8 cellular contexts compared by ENCODE assay signal in genomic region chr5:157253547-157253946, GRCh38. TPM values are rescaled to one million over a fixed set of nuclear protein-coding genes. Genes with fewer than 3 reads are reported as not detected.
DNase-seq lines count a peak whose midpoint lies in the region; ATAC-seq and TF ChIP-seq lines count a peak whose summit lies in the region.

No MANE protein-coding gene starts in this region.

- H3K27me3 Mint-ChIP-seq in type B pancreatic cell: no peaks in the 10 kb centered on the region

- ATAC-seq in GM19463 (IDR thresholded peaks at IDR 0.05; ENCODE audit: unreplicated experiment) (peak; percentile 36), HG03432 (IDR thresholded peaks at IDR 0.05; ENCODE audit: unreplicated experiment) (peak; percentile 51)

- no peaks in the 10 kb centered on the region for H3K9me3 Mint-ChIP-seq in type B pancreatic cell

- no peaks in the 10 kb centered on the region for H3K79me2 ChIP-seq in PC-9 (ENCODE audit: low read depth)

- WGBS in liver: 4% methylated on average over 2 of the region's 2 CpGs

- H3K4me3 ChIP-seq in PC-9: no peak overlapping the region
- H3K4me3 ChIP-seq in coronary artery: no peak overlapping the region
- H3K4me3 ChIP-seq in liver (ENCODE audit: low read depth in 1 of 3, low read length in 3 of 3): no peak overlapping the region

- no peak overlapping the region for H3K27ac Mint-ChIP-seq in type B pancreatic cell

- CTCF ChIA-PET in PC-9 (lab: Charles Lee): interaction anchor here (0.6 kb wide), 2 partner anchors 172 to 200 kb away, joined by 3 to 11 read pairs; no protein-coding TSS in a partner anchor

- DNase-seq in NCI-H2081 (lab: John Stamatoyannopoulos, UW) (peak; percentile 3 to 53), NCI-H2081 treated with DMSO at 0.1 percent for 48 hours (lab: John Stamatoyannopoulos, UW) (no peak), PC-9 (peak in 1 of 2 experiments; percentile 38), coronary artery (ENCODE audit: low spot score) (no peak), type B pancreatic cell (ENCODE audit: extremely low spot score, unreplicated experiment) (no peak)

- H4K20me1 ChIP-seq in PC-9 (ENCODE audit: insufficient read depth): no peaks in the 10 kb centered on the region

- BruUV-seq in PC-9 (replicated peaks; lab: Mats Ljungman, UMichigan): no TSS peak

- no peaks in the 10 kb centered on the region for H3K36me3 ChIP-seq in PC-9 (ENCODE audit: low read depth)
- no peaks in the 10 kb centered on the region for H3K36me3 ChIP-seq in liver (ENCODE audit: control insufficient read depth in 4 of 4, insufficient read depth in 3 of 4, low read depth in 1 of 4, low read length in 3 of 4)

- H3K4me3 Mint-ChIP-seq in type B pancreatic cell: no peak overlapping the region

- POLR2A ChIA-PET in PC-9 (lab: Charles Lee; ENCODE audit: unreplicated experiment): no interaction called here

- intact Hi-C loops in PC-9 (cut with micrococcal nuclease; ENCODE audit: unreplicated experiment): loop anchor here (1.0 to 2.0 kb wide), 3 partner anchors 59 to 490 kb away; partner anchors contain the start of gene LSM11

- no peak overlapping the region for H3K27ac ChIP-seq in PC-9
- H3K27ac ChIP-seq in coronary artery: peak overlapping the region; percentile 35 to 39
- no peak overlapping the region for H3K27ac ChIP-seq in liver (ENCODE audit: low read depth in 1 of 2, low read length in 2 of 2)

- no peak overlapping the region for H3K4me2 ChIP-seq in PC-9

- no peaks in the 10 kb centered on the region for H3K9me3 ChIP-seq in PC-9 (ENCODE audit: insufficient read depth, low read depth)
- no peaks in the 10 kb centered on the region for H3K9me3 ChIP-seq in liver (ENCODE audit: control insufficient read depth in 4 of 4, low read length in 3 of 4)

- peak; percentile 88 for TF ChIP-seq CTCF in PC-9 (conservative IDR thresholded peaks at IDR 0.05)
- TF ChIP-seq CTCF in coronary artery (IDR thresholded peaks at IDR 0.05): peak; percentile 76
- peak; percentile 96 for TF ChIP-seq CTCF in liver (IDR thresholded peaks at IDR 0.05; ENCODE audit: low read depth, low read length, missing input control)
- peak; percentile 90 for TF ChIP-seq CTCF in type B pancreatic cell (conservative IDR thresholded peaks at IDR 0.05)

- no peaks in the 10 kb centered on the region for H3K9me2 ChIP-seq in PC-9 (ENCODE audit: insufficient read depth)

- no peak overlapping the region for H3K9ac ChIP-seq in liver (ENCODE audit: low read depth in 1 of 2, low read length in 2 of 2)

- H3K27me3 ChIP-seq in PC-9 (ENCODE audit: insufficient read depth, low read depth) (peaks cover 18% of the 10 kb centered on the region; the same call in 1 of the 2 replicates), liver (ENCODE audit: control insufficient read depth in 4 of 4, insufficient read depth in 4 of 4, low read length in 3 of 4) (no peaks in the 10 kb centered on the region)

- no peaks in the 10 kb centered on the region for H3K36me3 Mint-ChIP-seq in type B pancreatic cell

- H2AFZ ChIP-seq in PC-9: no peak overlapping the region

- H3K4me1 ChIP-seq in PC-9 (replicated peaks; ENCODE audit: insufficient read depth) (no peaks in the 10 kb centered on the region), liver (ENCODE audit: control insufficient read depth in 4 of 4, insufficient read depth in 4 of 4, low read length in 3 of 4) (peaks cover 0 to 3% (median 0%) of the 10 kb centered on the region in 4 donors)

- peak; percentile 98 to 99 for TF ChIP-seq RAD21 in liver (IDR thresholded peaks at IDR 0.05)

- H3F3A ChIP-seq in PC-9 (ENCODE audit: insufficient read depth, low read depth): no peaks in the 10 kb centered on the region

- no peaks in the 10 kb centered on the region for H3K4me1 Mint-ChIP-seq in type B pancreatic cell (ENCODE audit: unreplicated experiment)

TF ChIP-seq in liver, 16 proteins besides CTCF, POLR2A, EP300 and RAD21:
- TF ChIP-seq YY1 (IDR thresholded peaks at IDR 0.05) (no peak), FOXA1 (IDR thresholded peaks at IDR 0.05) (no peak), HNF4A (conservative IDR thresholded peaks at IDR 0.05) (peak in 1 of 2 donors; percentile 23)

RNA-seq across cellular contexts. Expression of gene CYFIP2, which starts 12.4 kb away (rescaled TPM):
- total RNA-seq in PC-9 (2021): not detected in 2 replicates
- total RNA-seq in liver: 10 to 100 TPM; 12.6 to 34.1 TPM
- polyA plus RNA-seq in liver: 10 to 100 TPM; 22.3 to 38.9 TPM
- 59.4 and 61.4 TPM in 2 replicates for total RNA-seq in type B pancreatic cell (ENCODE audit: low replicate concordance)

Comparison
In these comparisons a context has a peak if more than half of its experiments do, and no peak if none do; other contexts are left out.
1. DNase-seq: peak in NCI-H2081 (2 of 2); none in NCI-H2081 treated with DMSO at 0.1 percent for 48 hours (single experiment), coronary artery (single experiment) and type B pancreatic cell (single experiment).
2. H3K27ac ChIP-seq: peak in coronary artery (2 of 2); none in PC-9 (single experiment) and liver (0 of 2).
3. RNA of gene CYFIP2, which starts 12.4 kb away (total RNA-seq): 59.4 to 61.4 TPM in type B pancreatic cell and 12.6 to 34.1 TPM in liver; not detected in PC-9; every median in the first group is over 10 times any median in the second.
4. Peak in every context shown above with its lines, with median percentiles within 50 percentile points of each other: CTCF ChIP-seq.